Comparison of ENCODE assay signal across 9 cellular contexts in genomic region chr7:157136372-157136771, GRCh38. TPM values are rescaled to one million over a fixed set of nuclear protein-coding genes. Genes with fewer than 3 reads are reported as not detected.
DNase-seq lines count a peak whose midpoint lies in the region; ATAC-seq, FAIRE-seq and TF ChIP-seq lines count a peak whose summit lies in the region.
"Had no signal": no experiment of that assay in that cellular context is flagged by ENCODE, and none has a peak within 500 bp of the region (broad histone marks: within the 10 kb centered on the region; RNA-seq: fewer than 3 reads in every experiment).

No MANE protein-coding gene starts in this region.

- peaks cover 0 to 9% of the 10 kb centered on the region in 2 donors for H3K4me1 ChIP-seq in uterus

- DNase-seq in AG09319 (ENCODE audit: extremely low read depth, low read depth) (peak; percentile 14), HFF-Myc (ENCODE audit: extremely low read depth, low read depth) (peak; percentile 31), SK-MEL-5 (ENCODE audit: low read depth, low spot score) (peak; percentile 52), fibroblast of the conjunctiva (ENCODE audit: low read depth) (peak; percentile 56), uterus (no peak), D721Med (ENCODE audit: insufficient read length, low spot score) (no peak)
- DNase-seq in stimulated activated naive CD4-positive, alpha-beta T cell (lab: John Stamatoyannopoulos, UW), result no peak
- no peak for DNase-seq in activated T-cell treated with anti-CD3 and anti-CD28 coated beads, Interleukin-2, amount 50 U/mL, for 4 hours

- H3K36me3 Mint-ChIP-seq in activated T-cell treated with anti-CD3 and anti-CD28 coated beads, Interleukin-2, amount 50 U/mL, for 4 hours (ENCODE audit: insufficient read depth), result peaks cover 6% of the 10 kb centered on the region

- intact Hi-C loops in uterus (cut with DNase I; ENCODE audit: low total_unique reads), result no loop called here

- no peak overlapping the region for H3K4me3 Mint-ChIP-seq in activated T-cell treated with anti-CD3 and anti-CD28 coated beads, Interleukin-2, amount 50 U/mL, for 4 hours

- TF ChIP-seq CTCF in AG09319 (IDR thresholded peaks at IDR 0.05; ENCODE audit: low read depth, low read length), result peak; percentile 34
- peak; percentile 26 for TF ChIP-seq CTCF in HFF-Myc (IDR thresholded peaks at IDR 0.05; ENCODE audit: low read depth, low read length, missing control alignments)
- TF ChIP-seq CTCF in uterus (IDR thresholded peaks at IDR 0.05), result no peak
- no peak for TF ChIP-seq CTCF in D721Med (IDR thresholded peaks at IDR 0.05; ENCODE audit: insufficient read depth, missing control alignments)

- no peaks in the 10 kb centered on the region for H3K9me3 Mint-ChIP-seq in activated T-cell treated with anti-CD3 and anti-CD28 coated beads, Interleukin-2, amount 50 U/mL, for 4 hours
- H3K9me3 Mint-ChIP-seq: activated naive CD4-positive, alpha-beta T cell treated with anti-CD3 and anti-CD28 coated beads, Interleukin-2, amount 50 U/mL, for 72 hours had no signal

- H3K36me3 ChIP-seq in uterus, result no peaks in the 10 kb centered on the region

- no peak overlapping the region for H3K4me3 ChIP-seq in HFF-Myc (replicated peaks; ENCODE audit: low read depth, low read length)
- H3K4me3 ChIP-seq in uterus, result no peak overlapping the region

- in situ Hi-C loops in SK-MEL-5 (cut with HindIII; ENCODE audit: low pct_unique_long_range_greater_than_20kb, low sequenced_read_pairs), result no loop called here

- H3K27me3 ChIP-seq in uterus, result no peaks in the 10 kb centered on the region

- FAIRE-seq in D721Med (lab: Jason Lieb, UNC), result no peak

- ATAC-seq in activated T-cell treated with anti-CD3 and anti-CD28 coated beads, Interleukin-2, amount 50 U/mL, for 4 hours, result no peak
- ATAC-seq: activated naive CD4-positive, alpha-beta T cell treated with anti-CD3 and anti-CD28 coated beads, Interleukin-2, amount 50 U/mL, for 72 hours had no signal

- H3K27ac ChIP-seq in uterus, result no peak overlapping the region

- peaks cover 19% of the 10 kb centered on the region for H3K4me1 Mint-ChIP-seq in activated T-cell treated with anti-CD3 and anti-CD28 coated beads, Interleukin-2, amount 50 U/mL, for 4 hours (ENCODE audit: low read depth)

- no peaks in the 10 kb centered on the region for H3K27me3 Mint-ChIP-seq in activated T-cell treated with anti-CD3 and anti-CD28 coated beads, Interleukin-2, amount 50 U/mL, for 4 hours (ENCODE audit: low read depth)

- no peaks in the 10 kb centered on the region for H3K9me3 ChIP-seq in uterus

- no peak for TF ChIP-seq POLR2A in uterus (IDR thresholded peaks at IDR 0.05)

RNA-seq across cellular contexts. Expression of gene UBE3C, which starts 2.4 kb away (rescaled TPM):
- 142 and 153 TPM in 2 replicates for total RNA-seq in SK-MEL-5 (2014; rRNA removed; shearing (Covaris generic))
- polyA plus RNA-seq in SK-MEL-5 (2015; cell fraction: cytosol; rRNA removed), result 87.7 and 121 TPM in 2 replicates
- 60.2 and 62.1 TPM in 2 replicates for polyA plus RNA-seq in SK-MEL-5 (2015; cell fraction: nucleus; rRNA removed)
- 100 to 1,000 TPM in 2 of 4 donors, 10 to 100 TPM in 2; 54.1 to 121 (median 91.7) TPM for total RNA-seq in uterus
- 10 to 100 TPM; 94.2 to 95.7 (median 94.6) TPM for total RNA-seq in activated T-cell treated with anti-CD3 and anti-CD28 coated beads, Interleukin-2, amount 50 U/mL, for 4 hours

Comparison
In these comparisons a context has a peak if more than half of its experiments do, and no peak if none do; other contexts are left out.
1. DNase-seq: peak in AG09319 (single experiment), HFF-Myc (single experiment), SK-MEL-5 (single experiment) and fibroblast of the conjunctiva (single experiment); none in uterus (0 of 2), stimulated activated naive CD4-positive, alpha-beta T cell (0 of 6), D721Med (single experiment) and activated T-cell treated with anti-CD3 and anti-CD28 coated beads, Interleukin-2, amount 50 U/mL, for 4 hours (single experiment).
2. CTCF ChIP-seq: peak in AG09319 (single experiment) and HFF-Myc (single experiment); none in uterus (0 of 4) and D721Med (single experiment).